10 cellular contexts compared by ENCODE assay signal in the genomic region with DNA sequence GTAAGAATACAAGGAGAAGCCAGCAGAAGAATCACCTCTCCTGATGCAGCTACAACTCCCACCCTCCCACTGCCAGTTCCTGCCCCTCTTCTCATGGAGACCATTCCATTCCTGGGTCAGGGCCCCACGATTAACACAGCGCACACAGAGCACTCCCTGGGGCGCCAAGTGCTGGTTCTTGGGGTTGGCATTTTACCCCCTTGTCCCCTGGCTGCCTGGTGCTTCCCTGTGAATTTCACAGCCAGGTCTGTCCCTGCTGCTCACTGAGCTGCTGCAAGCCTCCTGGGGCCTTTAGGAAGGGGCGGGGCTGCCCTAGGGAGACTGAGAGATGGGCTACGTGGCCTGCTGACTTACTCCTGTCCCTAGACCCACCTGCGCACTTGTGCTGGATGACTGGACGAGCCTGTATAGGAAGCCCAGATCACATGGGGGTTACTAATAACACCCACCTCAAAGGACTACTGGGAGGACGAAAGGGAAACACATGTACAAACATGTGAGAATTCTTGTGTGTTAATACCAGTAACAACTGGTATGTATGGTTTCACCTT. TPM values are rescaled to one million over a fixed set of nuclear protein-coding genes. Genes with fewer than 3 reads are reported as not detected.
DNase-seq lines count a peak whose midpoint lies in the region; ATAC-seq, FAIRE-seq and TF ChIP-seq lines count a peak whose summit lies in the region.
"Had no signal": no experiment of that assay in that cellular context is flagged by ENCODE, and none has a peak within 500 bp of the region (broad histone marks: within the 10 kb centered on the region; RNA-seq: fewer than 3 reads in every experiment).

No MANE protein-coding gene starts in this region.

- no peak for TF ChIP-seq POLR2A in gastroesophageal sphincter (IDR thresholded peaks at IDR 0.05)

- no peak for TF ChIP-seq EP300 in gastroesophageal sphincter (IDR thresholded peaks at IDR 0.05)

- H3K27ac ChIP-seq in 22Rv1 (peak overlapping the region; percentile 17; the same call in 1 of the 2 replicates), gastroesophageal sphincter (peak overlapping the region in 3 of 4 donors; percentile 64 to 76 (median 67))

- intact Hi-C loops in posterior vena cava (cut with DNase I) = no loop called here

- ATAC-seq in GM18873 (IDR thresholded peaks at IDR 0.05; ENCODE audit: low FRiP score, unreplicated experiment) (peak; percentile 54), HG03103 (IDR thresholded peaks at IDR 0.05; ENCODE audit: low read depth, unreplicated experiment) (peak; percentile 23), gastroesophageal sphincter (no peak)

- peaks cover 0 to 41% of the 10 kb centered on the region in 2 donors for H3K36me3 ChIP-seq in gastroesophageal sphincter

- WGBS in gastroesophageal sphincter (ENCODE audit: low coverage in 1 of 2), 2 donors = 100% methylated on average over 1 of the region's 8 CpGs; no CpG with 5 or more reads in 1 of the 2 donors

- H3K4me3 ChIP-seq in gastroesophageal sphincter = no peak overlapping the region

- peaks cover 0 to 51% (median 22%) of the 10 kb centered on the region in 3 donors for H3K4me1 ChIP-seq in gastroesophageal sphincter

- no peaks in the 10 kb centered on the region for H3K9me3 ChIP-seq in gastroesophageal sphincter

- no peak for FAIRE-seq in RCC 7860 (lab: Jason Lieb, UNC)

- H3K27me3 ChIP-seq in gastroesophageal sphincter = no peaks in the 10 kb centered on the region

- TF ChIP-seq CTCF in 22Rv1 (IDR thresholded peaks at IDR 0.05) (no peak), gastroesophageal sphincter (IDR thresholded peaks at IDR 0.05) (no peak)

- DNase-seq in RCC 7860 (ENCODE audit: low spot score) = no peak
- DNase-seq in DMS79 treated with DMSO at 0.1 percent for 48 hours (lab: John Stamatoyannopoulos, UW) = no peak
- DNase-seq in T-helper 1 cell = no peak
- no peak for DNase-seq in posterior vena cava (ENCODE audit: low spot score)
- DNase-seq: H7, NCI-H2029 treated with DMSO at 0.1 percent for 48 hours had no signal

RNA-seq across cellular contexts. Expression of a gene that starts 4.8 kb away (rescaled TPM):
- total RNA-seq in gastroesophageal sphincter = 10 to 100 TPM; 22.1 to 44.2 (median 34.3) TPM
- total RNA-seq in posterior vena cava = 10 to 100 TPM; 17.6 to 23.4 TPM

RNA-seq across cellular contexts. Expression of a gene that starts 16.0 kb away (rescaled TPM):
- 10 to 100 TPM; 22.1 to 69.6 (median 28.4) TPM for total RNA-seq in gastroesophageal sphincter
- total RNA-seq in posterior vena cava = 10 to 100 TPM; 14.7 to 17.6 TPM

RNA-seq across cellular contexts. Expression of a gene that starts 17.1 kb away (rescaled TPM):
- total RNA-seq in gastroesophageal sphincter (10 to 100 TPM; 21.9 to 38.7 (median 28.4) TPM), posterior vena cava (10 to 100 TPM; 17.5 to 18.4 TPM)
